20 cellular contexts compared by ENCODE assay signal in the genomic region with DNA sequence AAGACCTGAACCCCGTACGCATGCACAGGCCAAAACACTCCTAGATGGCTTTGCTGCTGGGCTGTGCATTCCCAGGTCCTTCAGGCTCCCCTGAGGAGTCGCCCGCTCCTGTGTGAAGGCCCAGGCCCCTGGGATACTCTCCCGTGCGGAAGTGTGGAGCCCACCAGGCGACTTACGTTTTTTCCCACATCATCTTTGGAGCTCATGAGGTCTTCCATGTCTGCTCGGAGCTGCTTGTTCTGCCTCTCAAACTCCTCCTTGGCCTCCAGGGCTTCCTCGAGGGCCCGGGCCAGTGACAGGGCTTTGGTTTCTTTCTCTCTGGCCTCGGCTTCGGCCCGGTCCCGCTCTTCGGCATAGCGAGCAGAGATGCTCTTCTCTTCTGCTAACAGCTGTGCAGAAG. TPM values are rescaled to one million over a fixed set of nuclear protein-coding genes. Genes with fewer than 3 reads are reported as not detected.
A peak's percentile ranks its signal among the peaks of the same experiment; 100 is the strongest.
DNase-seq lines count a peak whose midpoint lies in the region; ATAC-seq, FAIRE-seq and TF ChIP-seq lines count a peak whose summit lies in the region.
"Had no signal": no experiment of that assay in that cellular context is flagged by ENCODE, and none has a peak within 500 bp of the region (broad histone marks: within the 10 kb centered on the region; RNA-seq: fewer than 3 reads in every experiment).

No MANE protein-coding gene starts in this region.

- no peaks in the 10 kb centered on the region for H3K4me1 Mint-ChIP-seq in nephron progenitor cell

- no peak for FAIRE-seq in K562 (lab: Jason Lieb, UNC)
- FAIRE-seq: A204.1, D721Med, G401.6, GM12891, H54, HepG2 had no signal

- H3K27me3 ChIP-seq in K562 (ENCODE audit: control insufficient read depth in 2 of 2, insufficient read depth in 2 of 2, low read length in 2 of 2): no peaks in the 10 kb centered on the region
- H3K27me3 ChIP-seq in upper lobe of right lung: no peaks in the 10 kb centered on the region

- no peak for TF ChIP-seq CTCF in K562 (IDR thresholded peaks at IDR 0.05 in 2 of 3, conservative IDR thresholded peaks at IDR 0.05 in 1 of 3; ENCODE audit: insufficient read depth in 2 of 3, low read depth in 1 of 3, low read length in 3 of 3)
- TF ChIP-seq CTCF in nephron progenitor cell (IDR thresholded peaks at IDR 0.05): no peak
- no peak for TF ChIP-seq CTCF in upper lobe of right lung (IDR thresholded peaks at IDR 0.05)

- no peaks in the 10 kb centered on the region for H4K20me1 ChIP-seq in K562 (replicated peaks; ENCODE audit: control insufficient read depth, insufficient read depth, low read length)

- 98% methylated on average over 12 of the region's 17 CpGs for WGBS in K562 (ENCODE audit: insufficient coverage, low coverage, missing lambda C conversion rate)

- no peaks in the 10 kb centered on the region for H3K9me3 Mint-ChIP-seq in nephron progenitor cell
- H3K9me3 Mint-ChIP-seq: CD4-positive, alpha-beta T cell; HFFc6 had no signal

- H2AFZ ChIP-seq in K562 (ENCODE audit: low read depth, low read length): no peak overlapping the region
- H2AFZ ChIP-seq: GM23248 had no signal

- no peak for ATAC-seq in K562
- no peak for ATAC-seq in upper lobe of right lung
- no peak for ATAC-seq in HG03280 (IDR thresholded peaks at IDR 0.05; ENCODE audit: unreplicated experiment)
- ATAC-seq: HCT116, HepG2 had no signal

- DNase-seq in K562 (ENCODE audit: extremely low read depth in 1 of 4, low spot score in 3 of 4) (no peak), nephron progenitor cell (no peak), upper lobe of right lung (peak; percentile 48), NOMO-1 treated with DMSO at 0.1 percent for 48 hours (lab: John Stamatoyannopoulos, UW; ENCODE audit: unreplicated experiment) (no peak), NCI-H446 (lab: John Stamatoyannopoulos, UW) (no peak)
- DNase-seq: ACHN; AML-193; Caco-2; CD4-positive, alpha-beta T cell; GM23248; HFFc6 had no signal

- no peaks in the 10 kb centered on the region for H3K27me3 Mint-ChIP-seq in nephron progenitor cell (ENCODE audit: low read depth, poor library complexity)
- H3K27me3 Mint-ChIP-seq: CD4-positive, alpha-beta T cell had no signal

- no peak for TF ChIP-seq POLR2A in K562 (conservative IDR thresholded peaks at IDR 0.05)

- POLR2A ChIA-PET in K562 (lab: Yijun Ruan, JAX): interaction anchor here (0.7 to 0.8 kb wide), 2 partner anchors 10 to 152 kb away, joined by 3 read pairs; partner anchors contain the start of gene ODF4

- no peak overlapping the region for H3K9ac ChIP-seq in K562 (ENCODE audit: insufficient read depth in 1 of 2, low read depth in 2 of 2, low read length in 2 of 2)
- H3K9ac ChIP-seq: GM23248 had no signal

- H3K4me2 ChIP-seq in K562 (ENCODE audit: insufficient read depth, low read length): no peak overlapping the region

- no peaks in the 10 kb centered on the region for H3K9me3 ChIP-seq in K562 (replicated peaks; ENCODE audit: control insufficient read depth, insufficient read depth, low read depth, low read length)
- no peaks in the 10 kb centered on the region for H3K9me3 ChIP-seq in upper lobe of right lung
- H3K9me3 ChIP-seq: Caco-2 had no signal

- no peak for TF ChIP-seq EP300 in K562 (IDR thresholded peaks at IDR 0.05; ENCODE audit: low read length)

- H3K27ac ChIP-seq in K562 (ENCODE audit: extremely low read depth, low read depth, low read length): no peak overlapping the region
- H3K27ac ChIP-seq in upper lobe of right lung: no peak overlapping the region
- H3K27ac ChIP-seq: C4-2B, GM23248 had no signal

- peaks cover 88% of the 10 kb centered on the region for H3K36me3 ChIP-seq in K562 (ENCODE audit: control insufficient read depth, insufficient read depth, low read length)
- peaks cover 79% of the 10 kb centered on the region for H3K36me3 ChIP-seq in upper lobe of right lung

- H3K9me1 ChIP-seq in K562 (ENCODE audit: control insufficient read depth, insufficient read depth, low read length): no peaks in the 10 kb centered on the region

- BruUV-seq in K562 (replicated peaks; lab: Mats Ljungman, UMichigan): TSS peak; percentile 54

- H3K4me3 ChIP-seq in K562: no peak overlapping the region
- no peak overlapping the region for H3K4me3 ChIP-seq in upper lobe of right lung
- H3K4me3 ChIP-seq: GM23248 had no signal

- no peaks in the 10 kb centered on the region for H3K79me2 ChIP-seq in K562 (ENCODE audit: control insufficient read depth, insufficient read depth, low read length)

- in situ Hi-C loops in K562 (cut with MboI): no loop called here

- intact Hi-C loops in K562 (cut with micrococcal nuclease) (no loop called here), upper lobe of right lung (cut with DNase I) (no loop called here)

- H3K36me3 Mint-ChIP-seq in nephron progenitor cell (ENCODE audit: low read depth): peaks cover 84% of the 10 kb centered on the region

- no peaks in the 10 kb centered on the region; a peak in 1 of 5 replicates for H3K4me1 ChIP-seq in K562 (replicated peaks in 1 of 2; ENCODE audit: control insufficient read depth in 2 of 2, insufficient read depth in 2 of 2, low read length in 2 of 2)
- no peaks in the 10 kb centered on the region for H3K4me1 ChIP-seq in upper lobe of right lung
- H3K4me1 ChIP-seq: Caco-2 had no signal

- no peak for TF ChIP-seq RAD21 in K562 (CRISPR knock-in tag; conservative IDR thresholded peaks at IDR 0.05 in 1 of 2, IDR thresholded peaks at IDR 0.05 in 1 of 2)

- no peak overlapping the region for H3K4me3 Mint-ChIP-seq in nephron progenitor cell
- H3K4me3 Mint-ChIP-seq: CD4-positive, alpha-beta T cell; HFFc6 had no signal

- peak overlapping the region; percentile 75 for H3K27ac Mint-ChIP-seq in nephron progenitor cell
- H3K27ac Mint-ChIP-seq: CD4-positive, alpha-beta T cell; HFFc6 had no signal

- CTCF ChIA-PET in K562 (lab: Yijun Ruan, JAX; ENCODE audit: low intra/inter-chr PET ratio): no interaction called here

TF ChIP-seq in K562, 482 proteins besides CTCF, POLR2A, EP300 and RAD21 (continues in another document):
- no peak for TF ChIP-seq NONO (IDR thresholded peaks at IDR 0.05; ENCODE audit: low read depth in 2 of 2, low read length in 1 of 2)
- TF ChIP-seq IRF9 (tag; IDR thresholded peaks at IDR 0.05): no peak

RNA-seq across cellular contexts. Expression of gene NDEL1, which starts 56.4 kb away (rescaled TPM):
- total RNA-seq in K562 (2011; cell fraction: chromatin; rRNA removed; ENCODE audit: low replicate concordance): 67.3 and 150 TPM in 2 replicates
- 50.3 and 51.5 TPM in 2 replicates for total RNA-seq in K562 (2011; cell fraction: nucleolus; rRNA removed)
- 71.7 and 72.9 TPM in 2 replicates for total RNA-seq in K562 (2011; cell fraction: nucleoplasm; rRNA removed)
- total RNA-seq in K562 (2014; rRNA removed) (17.3 and 19.0 TPM in 2 replicates), K562 (2014; rRNA removed; fragmentation: Illumina TruSeq; extraction: Trizol) (21.1 and 25.3 TPM in 2 replicates), K562 (2015; rRNA removed; fragmentation: Illumina TruSeq; extraction: Trizol) (22.7 and 23.7 TPM in 2 replicates), K562 (2021) (23.5 and 26.6 TPM in 2 replicates), upper lobe of right lung (80.6 TPM)
- polyA plus RNA-seq in K562 (2011; rRNA removed) (29.1 and 30.5 TPM in 2 replicates), K562 (2014; fragmentation: Illumina TruSeq; extraction: Trizol) (26.9 and 28.6 TPM in 2 replicates), K562 (2014; fragmentation: Nextera tagmentation; extraction: Ambion mirVana) (1 to 10 TPM in 1 of 2 experiments, under 1 TPM in 1; 0.86 to 2.0 TPM), K562 (2014; rRNA removed) (29.2 and 38.7 TPM in 2 replicates)
- polyA plus RNA-seq in K562 (2011; cell fraction: cytosol; rRNA removed): 29.5 and 36.3 TPM in 2 replicates
- polyA plus RNA-seq in K562 (2011; cell fraction: nucleus; rRNA removed): 70.1 and 75.1 TPM in 2 replicates
- 19.6 and 20.6 TPM in 2 replicates for polyA plus RNA-seq in K562 (2012)
- polyA minus RNA-seq in K562 (2011; rRNA and poly(A)+ RNA removed): 29.0 and 31.7 TPM in 2 replicates
- polyA minus RNA-seq in K562 (2011; cell fraction: cytosol; rRNA and poly(A)+ RNA removed): 10.7 and 14.2 TPM in 2 replicates
- polyA minus RNA-seq in K562 (2011; cell fraction: nucleus; rRNA and poly(A)+ RNA removed): 28.3 and 50.1 TPM in 2 replicates
